In the genomic region with DNA sequence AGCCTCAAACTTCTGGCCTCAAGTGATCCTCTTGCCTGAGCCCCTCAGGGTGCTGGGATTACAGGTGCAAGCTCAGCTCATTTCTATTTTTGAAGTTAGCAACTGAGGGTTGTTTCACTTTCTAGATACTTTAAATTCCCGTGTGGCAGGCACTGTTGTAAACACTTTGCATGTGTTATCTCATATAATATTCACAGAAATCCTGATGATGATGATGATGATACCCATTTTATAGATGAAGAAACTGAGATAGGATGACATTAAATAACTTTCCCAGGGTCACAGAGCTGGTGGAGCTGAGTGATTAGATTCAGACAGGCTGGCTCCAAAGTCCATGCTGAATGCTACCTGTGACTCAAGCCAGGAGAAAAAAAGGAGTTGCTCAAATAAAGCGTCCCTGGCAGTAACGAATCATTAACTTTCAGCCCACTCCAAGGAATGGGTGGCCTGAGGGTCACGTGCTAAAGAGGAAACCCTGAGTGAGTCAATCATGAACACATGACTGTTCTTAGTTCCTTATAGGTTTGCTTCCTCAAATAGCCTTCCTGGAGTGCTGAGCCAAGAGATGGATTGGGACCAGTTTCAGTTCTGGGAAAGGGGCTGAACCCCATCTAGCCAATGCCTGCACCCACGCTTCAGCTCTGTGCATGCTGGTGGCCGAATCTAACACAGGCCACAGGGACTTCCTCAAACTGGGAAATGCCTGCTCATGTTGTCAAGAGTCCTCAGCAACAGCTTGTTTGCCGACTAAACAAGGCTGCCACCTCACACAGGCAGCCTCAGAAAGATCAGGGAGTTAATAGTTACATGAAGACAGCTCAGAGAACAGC, we compare ENCODE assay signal across 7 cellular contexts. TPM values are rescaled to one million over a fixed set of nuclear protein-coding genes. Genes with fewer than 3 reads are reported as not detected.
DNase-seq lines count a peak whose midpoint lies in the region; ATAC-seq, FAIRE-seq and TF ChIP-seq lines count a peak whose summit lies in the region.

No MANE protein-coding gene starts in this region.

- 0 out of 2 replicates have a peak overlapping the region, but pooled peaks have one; percentile 12 for H3K9ac ChIP-seq in OCI-LY3 (ENCODE audit: low read length)

- H3K36me3 ChIP-seq in OCI-LY3 (replicated peaks; ENCODE audit: low read depth, low read length) (no peaks in the 10 kb centered on the region), thyroid gland (no peaks in the 10 kb centered on the region)

- DNase-seq in GM03348 (ENCODE audit: low spot score) (peak; percentile 79), lower leg skin (ENCODE audit: low spot score in 2 of 2) (peak; percentile 77 to 91), thyroid gland (peak; percentile 64 to 75)

- 0 out of 2 replicates have a peak, but pooled peaks cover 3% of the 10 kb centered on the region for H3K27me3 ChIP-seq in OCI-LY3 (ENCODE audit: low read depth, low read length)
- no peaks in the 10 kb centered on the region for H3K27me3 ChIP-seq in thyroid gland

- peak overlapping the region; percentile 65 for H3K4me2 ChIP-seq in OCI-LY3 (ENCODE audit: low read length)

- H4K20me1 ChIP-seq in OCI-LY3 (ENCODE audit: insufficient read depth, low read length) = no peaks in the 10 kb centered on the region

- FAIRE-seq in colon (lab: Jason Lieb, UNC) = peak; percentile 91

- H2AFZ ChIP-seq in OCI-LY3 (ENCODE audit: low read depth, low read length) = peak overlapping the region; percentile 11; the same call in 1 of the 2 replicates

- ATAC-seq in GM19455 (IDR thresholded peaks at IDR 0.05; ENCODE audit: unreplicated experiment) (peak; percentile 48), HG03457 (IDR thresholded peaks at IDR 0.05; ENCODE audit: unreplicated experiment) (peak; percentile 52)

- H3K9me3 ChIP-seq in OCI-LY3 (ENCODE audit: insufficient read depth, low read length) (no peaks in the 10 kb centered on the region), thyroid gland (no peaks in the 10 kb centered on the region)

- no peak for TF ChIP-seq CTCF in OCI-LY3 (IDR thresholded peaks at IDR 0.05; ENCODE audit: low read depth, low read length)
- no peak for TF ChIP-seq CTCF in lower leg skin (IDR thresholded peaks at IDR 0.05)
- TF ChIP-seq CTCF in thyroid gland (IDR thresholded peaks at IDR 0.05) = no peak

- WGBS in lower leg skin, 2 donors = 6 to 9% methylated on average over 7 of the region's 7 CpGs
- WGBS in thyroid gland, 2 donors = 18 to 23% methylated on average over 7 of the region's 7 CpGs

- no peak for TF ChIP-seq POLR2A in lower leg skin (IDR thresholded peaks at IDR 0.05)
- TF ChIP-seq POLR2A in thyroid gland (IDR thresholded peaks at IDR 0.05) = peak in 1 of 2 donors; percentile 27

- peak overlapping the region; percentile 35 for H3K27ac ChIP-seq in OCI-LY3 (ENCODE audit: low read length)
- peak overlapping the region; percentile 56 to 87 (median 76) for H3K27ac ChIP-seq in thyroid gland

- peak overlapping the region; percentile 49 for H3K4me3 ChIP-seq in OCI-LY3 (ENCODE audit: low read length)
- no peak overlapping the region for H3K4me3 ChIP-seq in lower leg skin (ENCODE audit: low read depth, poor library complexity, severe bottlenecking)
- H3K4me3 ChIP-seq in thyroid gland (replicated peaks in 1 of 3) = no peak overlapping the region

- H3K4me1 ChIP-seq in OCI-LY3 (ENCODE audit: low read length) = peaks cover 38% of the 10 kb centered on the region
- H3K4me1 ChIP-seq in thyroid gland = peaks cover 36 to 38% of the 10 kb centered on the region in 2 donors

- intact Hi-C loops in lower leg skin (cut with DNase I; ENCODE audit: low total_unique reads) = no loop called here
- intact Hi-C loops in thyroid gland (cut with DNase I) = no loop called here

- no peaks in the 10 kb centered on the region for H3K79me2 ChIP-seq in OCI-LY3 (ENCODE audit: low read length)

RNA-seq across cellular contexts. Expression of gene RBM47, which starts 52.8 kb away (rescaled TPM):
- total RNA-seq in lower leg skin = 10 to 100 TPM; 38.4 to 73.8 (median 46.9) TPM
- total RNA-seq in thyroid gland = 100 to 1,000 TPM; 200 to 369 (median 323) TPM
